10 cellular contexts compared by ENCODE assay signal in the genomic region with DNA sequence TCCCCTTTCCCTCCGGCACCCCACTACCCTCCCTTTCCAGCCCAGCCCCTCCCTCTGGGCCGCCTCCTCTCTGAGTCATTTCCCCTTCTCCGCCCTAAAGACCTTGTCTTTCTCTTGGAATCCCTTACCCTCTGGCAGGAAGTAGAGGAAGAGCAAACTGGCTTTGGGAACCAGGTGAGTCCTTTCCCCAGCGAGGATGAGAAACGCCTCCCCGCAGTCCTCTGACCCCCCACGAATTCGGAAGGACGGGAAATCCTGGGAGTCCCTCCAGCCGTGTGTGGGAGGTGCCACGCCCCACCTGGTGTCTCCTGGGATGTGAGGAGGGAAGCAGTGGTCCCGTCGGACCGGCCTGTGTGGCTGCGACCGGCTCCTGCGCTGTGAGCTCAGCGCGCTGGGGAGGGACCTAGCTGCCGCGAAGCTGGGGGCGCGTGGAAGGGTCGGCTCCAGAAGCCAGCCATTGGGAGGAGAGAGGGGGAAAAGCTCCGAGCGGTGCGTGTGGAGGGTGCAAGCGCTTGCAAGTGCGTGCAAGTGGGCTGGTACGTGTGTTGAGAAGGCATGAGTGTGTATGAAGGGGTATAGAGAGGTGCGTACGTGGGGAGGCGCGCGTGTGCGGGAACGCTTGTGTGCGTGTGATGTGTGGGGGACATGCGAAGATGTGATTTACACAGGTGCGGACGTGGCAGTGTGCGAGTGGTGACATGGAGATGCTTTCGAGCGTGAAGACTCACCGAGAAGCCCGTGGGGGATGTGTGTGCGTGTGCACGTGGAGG. TPM values are rescaled to one million over a fixed set of nuclear protein-coding genes. Genes with fewer than 3 reads are reported as not detected.
DNase-seq lines count a peak whose midpoint lies in the region; ATAC-seq and TF ChIP-seq lines count a peak whose summit lies in the region.
"Had no signal": no experiment of that assay in that cellular context is flagged by ENCODE, and none has a peak within 500 bp of the region (broad histone marks: within the 10 kb centered on the region; RNA-seq: fewer than 3 reads in every experiment).

No MANE protein-coding gene starts in this region.

- H3K27ac ChIP-seq in cardiac muscle cell, result no peak overlapping the region
- H3K27ac ChIP-seq in mammary epithelial cell (ENCODE audit: insufficient read depth, low read depth, low read length), result peak overlapping the region; percentile 47
- H3K27ac ChIP-seq: SK-N-MC had no signal

- intact Hi-C loops in Right ventricle myocardium inferior (cut with DNase I) (no loop called here), mammary epithelial cell (cut with micrococcal nuclease) (no loop called here)

- dilution Hi-C loops in mammary epithelial cell (cut with HindIII; ENCODE audit: low sequenced_read_pairs), result no loop called here

- no peak overlapping the region for H3K27ac Mint-ChIP-seq in type B pancreatic cell

- H3K27me3 ChIP-seq in cardiac muscle cell, result peaks cover 19% of the 10 kb centered on the region
- H3K27me3 ChIP-seq in mammary epithelial cell (ENCODE audit: insufficient read depth, low read length), result no peaks in the 10 kb centered on the region

- peak overlapping the region; percentile 87 for H2AFZ ChIP-seq in mammary epithelial cell (ENCODE audit: low read depth, low read length)

- peak overlapping the region; percentile 80 for H3K4me3 Mint-ChIP-seq in type B pancreatic cell

- H3K36me3 ChIP-seq in cardiac muscle cell, result no peaks in the 10 kb centered on the region
- H3K36me3 ChIP-seq in mammary epithelial cell (ENCODE audit: insufficient read depth, low read length), result no peaks in the 10 kb centered on the region

- peak overlapping the region; percentile 65 for H3K4me2 ChIP-seq in mammary epithelial cell (ENCODE audit: insufficient read depth, low read depth, low read length)

- H3K4me1 ChIP-seq in cardiac muscle cell (ENCODE audit: low read depth), result no peaks in the 10 kb centered on the region
- peaks cover 6% of the 10 kb centered on the region for H3K4me1 ChIP-seq in mammary epithelial cell (ENCODE audit: insufficient read depth, low read length)

- in situ Hi-C loops in mammary epithelial cell (cut with MboI; ENCODE audit: low sequenced_read_pairs in 2 of 2), result no loop called here

- H3K79me2 ChIP-seq in mammary epithelial cell (ENCODE audit: insufficient read depth, low read length), result peaks cover 11% of the 10 kb centered on the region

- peaks cover 4% of the 10 kb centered on the region for H3K9me3 Mint-ChIP-seq in type B pancreatic cell

- H3K36me3 Mint-ChIP-seq in type B pancreatic cell, result no peaks in the 10 kb centered on the region

- no peaks in the 10 kb centered on the region for H3K9me3 ChIP-seq in cardiac muscle cell (ENCODE audit: low read depth)
- no peaks in the 10 kb centered on the region for H3K9me3 ChIP-seq in mammary epithelial cell (replicated peaks; ENCODE audit: insufficient read depth, low read length)

- no TSS peak for BruUV-seq in mammary epithelial cell (replicated peaks; lab: Mats Ljungman, UMichigan)

- no peaks in the 10 kb centered on the region for H4K20me1 ChIP-seq in mammary epithelial cell (ENCODE audit: insufficient read depth, low read length)

- CTCF ChIA-PET in mammary epithelial cell (lab: Charles Lee; ENCODE audit: low non-redundant PET), result no interaction called here

- H3K9ac ChIP-seq in mammary epithelial cell (ENCODE audit: insufficient read depth, low read length), result peak overlapping the region; percentile 33

- ATAC-seq in Right ventricle myocardium inferior (no peak), HG03354 (IDR thresholded peaks at IDR 0.05; ENCODE audit: poor library complexity, severe bottlenecking, unreplicated experiment) (no peak), HG03565 (IDR thresholded peaks at IDR 0.05; ENCODE audit: unreplicated experiment) (no peak)

- no peak for TF ChIP-seq CTCF in cardiac muscle cell (IDR thresholded peaks at IDR 0.05; ENCODE audit: low read depth, low read length)
- TF ChIP-seq CTCF in mammary epithelial cell (conservative IDR thresholded peaks at IDR 0.05 in 1 of 2, IDR thresholded peaks at IDR 0.05 in 1 of 2; ENCODE audit: extremely low read depth in 1 of 2, insufficient read depth in 1 of 2, low read depth in 1 of 2, low read length in 2 of 2), result no peak
- no peak for TF ChIP-seq CTCF in type B pancreatic cell (conservative IDR thresholded peaks at IDR 0.05)

- H3K4me1 Mint-ChIP-seq in type B pancreatic cell (ENCODE audit: unreplicated experiment), result no peaks in the 10 kb centered on the region

- DNase-seq in cardiac muscle cell (ENCODE audit: low read depth in 1 of 2, low spot score in 1 of 2) (peak; percentile 10), Right ventricle myocardium inferior (ENCODE audit: missing footprints) (no peak), mammary epithelial cell (peak; percentile 60), kidney glomerular epithelial cell (lab: John Stamatoyannopoulos, UW) (peak; percentile 5), type B pancreatic cell (ENCODE audit: extremely low spot score, unreplicated experiment) (no peak), NCI-H1092 (lab: John Stamatoyannopoulos, UW) (no peak)

- WGBS in mammary epithelial cell (ENCODE audit: low coverage, missing lambda C conversion rate), result 72% methylated on average over 24 of the region's 48 CpGs

- H3K4me3 ChIP-seq in cardiac muscle cell (peak overlapping the region; percentile 16), mammary epithelial cell (replicated peaks in 1 of 3; ENCODE audit: insufficient read depth in 1 of 3, low read depth in 2 of 3, low read length in 3 of 3) (peak overlapping the region; percentile 38 to 65 (median 55))
- H3K4me3 ChIP-seq: SK-N-MC had no signal

- H3K27me3 Mint-ChIP-seq in type B pancreatic cell, result peaks cover 31% of the 10 kb centered on the region

RNA-seq across cellular contexts. Expression of gene TEX13B, which starts 46.3 kb away (rescaled TPM):
- not detected in 2 replicates for total RNA-seq in cardiac muscle cell
- not detected in 2 replicates for polyA plus RNA-seq in cardiac muscle cell
- not detected for total RNA-seq in Right ventricle myocardium inferior
- total RNA-seq in mammary epithelial cell, result not detected
- not detected for polyA plus RNA-seq in mammary epithelial cell
- polyA minus RNA-seq in mammary epithelial cell, result not detected
- total RNA-seq in type B pancreatic cell (ENCODE audit: low replicate concordance), result not detected in 2 replicates
- total RNA-seq: mesenteric fat pad had no signal

Comparison
In these comparisons a context has a peak if more than half of its experiments do, and no peak if none do; other contexts are left out.
1. DNase-seq: peak in cardiac muscle cell (2 of 2), mammary epithelial cell (single experiment) and kidney glomerular epithelial cell (single experiment); none in Right ventricle myocardium inferior (single experiment), type B pancreatic cell (single experiment) and NCI-H1092 (single experiment).